ENCODE assay signal across 8 cellular contexts in genomic region chr1:6348511-6349191, GRCh38. TPM values are rescaled to one million over a fixed set of nuclear protein-coding genes. Genes with fewer than 3 reads are reported as not detected.
DNase-seq lines count a peak whose midpoint lies in the region; ATAC-seq and TF ChIP-seq lines count a peak whose summit lies in the region.

No MANE protein-coding gene starts in this region.

- no peaks in the 10 kb centered on the region for H3K4me1 Mint-ChIP-seq in endodermal cell

- in situ Hi-C loops in gastrocnemius medialis (cut with MboI; ENCODE audit: low sequenced_read_pairs in 4 of 4): loop anchor here in 3 of 4 donors (10.0 kb wide), 2 partner anchors 94 to 104 kb away; partner anchors contain the start of gene HES3 (in 2 of the 3)

- ATAC-seq in GM21390 (IDR thresholded peaks at IDR 0.05; ENCODE audit: unreplicated experiment): no peak
- no peak for ATAC-seq in GM18870 (IDR thresholded peaks at IDR 0.05; ENCODE audit: unreplicated experiment)
- ATAC-seq in gastrocnemius medialis: no peak

- H3K4me3 Mint-ChIP-seq in endodermal cell: no peak overlapping the region

- H3K4me3 ChIP-seq in Jurkat, Clone E6-1 (ENCODE audit: low read length): peak overlapping the region; percentile 46
- H3K4me3 ChIP-seq in endodermal cell (ENCODE audit: low read length) (no peak overlapping the region), gastrocnemius medialis (no peak overlapping the region)

- no peak for TF ChIP-seq CTCF in endodermal cell (conservative IDR thresholded peaks at IDR 0.05)
- TF ChIP-seq CTCF in gastrocnemius medialis (IDR thresholded peaks at IDR 0.05 in 4 of 5, conservative IDR thresholded peaks at IDR 0.05 in 1 of 5): no peak

- TF ChIP-seq POLR2A in gastrocnemius medialis (IDR thresholded peaks at IDR 0.05): no peak

- no peaks in the 10 kb centered on the region for H3K9me3 Mint-ChIP-seq in endodermal cell

- peak; percentile 77 for DNase-seq in Jurkat, Clone E6-1 (ENCODE audit: low read depth, low spot score)
- DNase-seq in activated CD8-positive, alpha-beta memory T cell treated with anti-CD3 and anti-CD28 coated beads for 1 hour (ENCODE audit: extremely low read depth in 1 of 2, low read depth in 1 of 2): peak; percentile 21 to 29
- DNase-seq in epithelial cell of prostate (ENCODE audit: low read depth, low spot score) (no peak), endodermal cell (no peak), gastrocnemius medialis (no peak)
- peak; percentile 25 to 37 for DNase-seq in stimulated activated CD4-positive, alpha-beta T cell treated with anti-CD3 and anti-CD28 coated beads, Interleukin-2, amount 100 ng/mL, for 48 hours

- 89 to 93% methylated on average over 12 to 13 of the region's 13 CpGs for WGBS in endodermal cell (ENCODE audit: insufficient coverage in 1 of 2, insufficient read length in 1 of 2), 2 experiments

- H3K9ac ChIP-seq in endodermal cell (ENCODE audit: extremely low read depth, low read length, poor library complexity, severe bottlenecking): no peak overlapping the region

- intact Hi-C loops in gastrocnemius medialis (cut with DNase I; ENCODE audit: low total_unique reads): loop anchor here (2.0 kb wide), 1 partner anchor 56 kb away; no protein-coding TSS in a partner anchor

- H3K27ac Mint-ChIP-seq in endodermal cell: no peak overlapping the region

- H3K27ac ChIP-seq in epithelial cell of prostate (peak overlapping the region; percentile 92), endodermal cell (ENCODE audit: low read depth, low read length) (no peak overlapping the region), gastrocnemius medialis (peak overlapping the region in 2 of 4 donors; percentile 5 to 50)

- H3K36me3 Mint-ChIP-seq in endodermal cell (ENCODE audit: low read depth): peaks cover 2% of the 10 kb centered on the region

- H3K27me3 ChIP-seq in endodermal cell (ENCODE audit: control insufficient read depth, insufficient read depth, low read length, poor library complexity, severe bottlenecking) (no peaks in the 10 kb centered on the region), gastrocnemius medialis (no peaks in the 10 kb centered on the region)

- no peaks in the 10 kb centered on the region for H3K36me3 ChIP-seq in endodermal cell (ENCODE audit: control insufficient read depth, insufficient read depth, low read length)
- H3K36me3 ChIP-seq in gastrocnemius medialis: no peaks in the 10 kb centered on the region

- H3K9me3 ChIP-seq in endodermal cell (ENCODE audit: control insufficient read depth, low read length): no peaks in the 10 kb centered on the region
- no peaks in the 10 kb centered on the region for H3K9me3 ChIP-seq in gastrocnemius medialis

- H3K4me1 ChIP-seq in endodermal cell (ENCODE audit: control insufficient read depth, insufficient read depth, low read length) (no peaks in the 10 kb centered on the region), gastrocnemius medialis (peaks cover 21 to 26% of the 10 kb centered on the region in 2 donors)

- no peaks in the 10 kb centered on the region for H3K27me3 Mint-ChIP-seq in endodermal cell (ENCODE audit: insufficient read depth)

RNA-seq across cellular contexts. Expression of gene ACOT7, which starts 44.9 kb away (rescaled TPM):
- polyA plus RNA-seq in Jurkat, Clone E6-1 (2012; ENCODE audit: insufficient read depth, insufficient read length): 180 TPM
- 10 to 100 TPM; 51.3 to 70.7 TPM for total RNA-seq in endodermal cell
- polyA plus RNA-seq in endodermal cell (2013, experiment 1 of 2): 87.9 TPM
- polyA plus RNA-seq in endodermal cell (2013, experiment 2 of 2): 87.7 TPM
- total RNA-seq in gastrocnemius medialis: 1 to 10 TPM; 1.3 to 5.8 (median 3.2) TPM

Comparison
In these comparisons a context has a peak if more than half of its experiments do, and no peak if none do; other contexts are left out.
1. DNase-seq: peak in Jurkat, Clone E6-1 (single experiment), activated CD8-positive, alpha-beta memory T cell treated with anti-CD3 and anti-CD28 coated beads for 1 hour (2 of 2) and stimulated activated CD4-positive, alpha-beta T cell treated with anti-CD3 and anti-CD28 coated beads, Interleukin-2, amount 100 ng/mL, for 48 hours (2 of 2); none in epithelial cell of prostate (single experiment), endodermal cell (single experiment) and gastrocnemius medialis (0 of 2).
2. RNA of gene ACOT7, which starts 44.9 kb away (total RNA-seq): 51.3 to 70.7 TPM in endodermal cell; 1.3 to 5.8 TPM in gastrocnemius medialis; every median in the first group is over 4 times any median in the second.